In genomic region chr2:177618270-177619253, GRCh38 we compare ENCODE assay signal across 1 cellular context.
TF ChIP-seq lines count a peak whose summit lies in the region.

No MANE protein-coding gene starts in this region.

TF ChIP-seq in K562, 482 proteins besides CTCF, POLR2A, EP300 and RAD21 (continued from another document and continues in another):
- TF ChIP-seq CHD7 (IDR thresholded peaks at IDR 0.05; ENCODE audit: low read depth, low read length), result no peak
- no peak for TF ChIP-seq CREB5 (CRISPR knock-in tag; IDR thresholded peaks at IDR 0.05)
- TF ChIP-seq U2AF2 (optimal IDR thresholded peaks at IDR 0.05; ENCODE audit: low read depth, low read length), result no peak
- 0 out of 2 replicates have a peak, but pooled peaks have one; percentile 40 for TF ChIP-seq ESRRA (IDR thresholded peaks at IDR 0.05; ENCODE audit: borderline replicate concordance, low read depth)
- TF ChIP-seq TBP (optimal IDR thresholded peaks at IDR 0.05; ENCODE audit: low read depth, low read length), result peak; percentile 77
- TF ChIP-seq MCM3 (IDR thresholded peaks at IDR 0.05), result no peak
- no peak for TF ChIP-seq MTF1 (CRISPR knock-in tag; IDR thresholded peaks at IDR 0.05; ENCODE audit: borderline replicate concordance)
- TF ChIP-seq ZBTB12 (CRISPR knock-in tag; IDR thresholded peaks at IDR 0.05), result peak; percentile 38; the same call in 1 of the 2 replicates
- TF ChIP-seq ZNF75A (CRISPR knock-in tag; IDR thresholded peaks at IDR 0.05), result no peak
- TF ChIP-seq SAFB (IDR thresholded peaks at IDR 0.05; ENCODE audit: borderline replicate concordance, low read depth, low read length), result no peak
- TF ChIP-seq GABPB1 (CRISPR knock-in tag; IDR thresholded peaks at IDR 0.05), result peak; percentile 93
- TF ChIP-seq GMEB1 (CRISPR knock-in tag; IDR thresholded peaks at IDR 0.05), result peak; percentile 68
- TF ChIP-seq SRSF7 (optimal IDR thresholded peaks at IDR 0.05; ENCODE audit: low read depth, low read length), result no peak
- no peak for TF ChIP-seq HOXB6 (CRISPR knock-in tag; IDR thresholded peaks at IDR 0.05; ENCODE audit: borderline replicate concordance)
- TF ChIP-seq CXXC5 (CRISPR knock-in tag; IDR thresholded peaks at IDR 0.05), result peak; percentile 92
- TF ChIP-seq ASH1L (IDR thresholded peaks at IDR 0.05; ENCODE audit: borderline replicate concordance, low read depth, partially characterized antibody), result no peak
- no peak for TF ChIP-seq HNRNPL (IDR thresholded peaks at IDR 0.05; ENCODE audit: low read depth, low read length)
- no peak for TF ChIP-seq CHAMP1 (IDR thresholded peaks at IDR 0.05)
- no peak for TF ChIP-seq HDGF (IDR thresholded peaks at IDR 0.05)
- peak; percentile 74 for TF ChIP-seq PHF8 (IDR thresholded peaks at IDR 0.05; ENCODE audit: borderline replicate concordance, low read length)
- TF ChIP-seq USF1 (CRISPR knock-in tag; IDR thresholded peaks at IDR 0.05), result 0 out of 2 replicates have a peak, but pooled peaks have one; percentile 17
- no peak for TF ChIP-seq ZNF639 (CRISPR knock-in tag; conservative IDR thresholded peaks at IDR 0.05 in 1 of 2, IDR thresholded peaks at IDR 0.05 in 1 of 2)
- TF ChIP-seq POLR2H (tag; IDR thresholded peaks at IDR 0.05; ENCODE audit: low read depth), result peak; percentile 69
- no peak for TF ChIP-seq SMARCC2 (IDR thresholded peaks at IDR 0.05; ENCODE audit: low read depth)
- TF ChIP-seq ZC3H4 (CRISPR knock-in tag; IDR thresholded peaks at IDR 0.05; ENCODE audit: borderline replicate concordance), result no peak
- TF ChIP-seq BRCA1 (IDR thresholded peaks at IDR 0.05), result no peak
- no peak for TF ChIP-seq BRCA1 (CRISPR knock-in tag; IDR thresholded peaks at IDR 0.05)
- TF ChIP-seq TFAM (CRISPR knock-in tag; conservative IDR thresholded peaks at IDR 0.05), result no peak
- TF ChIP-seq PCBP2 (IDR thresholded peaks at IDR 0.05; ENCODE audit: low read depth, low read length, poor library complexity, severe bottlenecking), result no peak
- no peak for TF ChIP-seq ID3 (CRISPR knock-in tag; IDR thresholded peaks at IDR 0.05)
- TF ChIP-seq ID3 (tag; IDR thresholded peaks at IDR 0.05), result peak; percentile 49; the same call in 1 of the 2 replicates
- no peak for TF ChIP-seq MEF2D (tag; conservative IDR thresholded peaks at IDR 0.05; ENCODE audit: low read depth)
- TF ChIP-seq ZNF217 (CRISPR knock-in tag; IDR thresholded peaks at IDR 0.05), result no peak
- TF ChIP-seq ZNF740 (CRISPR knock-in tag; IDR thresholded peaks at IDR 0.05), result no peak
- TF ChIP-seq ZNF740 (tag; IDR thresholded peaks at IDR 0.05), result no peak
- TF ChIP-seq NFXL1 (CRISPR knock-in tag; IDR thresholded peaks at IDR 0.05), result no peak
- TF ChIP-seq TSC22D4 (tag; IDR thresholded peaks at IDR 0.05), result no peak
